Comparison of ENCODE assay signal across 13 cellular contexts in the genomic region with DNA sequence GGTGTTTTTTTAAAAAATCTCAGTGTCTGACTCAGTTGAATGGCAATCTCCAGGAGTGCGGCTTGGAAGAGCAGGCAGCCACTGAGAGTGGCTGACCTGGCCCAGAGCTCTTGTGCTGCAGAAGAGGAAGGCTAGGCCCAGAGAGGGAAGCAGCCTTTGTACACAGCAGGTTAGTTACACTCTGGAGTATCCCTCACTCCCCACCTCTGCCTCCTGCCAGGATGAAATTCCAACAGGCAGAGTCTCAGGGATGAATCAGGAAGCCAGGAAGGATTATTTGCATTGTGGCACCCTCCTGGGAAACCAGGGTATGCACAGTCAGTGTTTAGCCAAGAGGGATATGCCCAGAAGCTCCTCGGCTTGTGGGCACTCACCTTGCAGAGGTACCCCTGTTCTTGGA.
A peak's percentile ranks its signal among the peaks of the same experiment; 100 is the strongest.
DNase-seq lines count a peak whose midpoint lies in the region; TF ChIP-seq lines count a peak whose summit lies in the region.
"Had no signal": no experiment of that assay in that cellular context is flagged by ENCODE, and none has a peak within 500 bp of the region (broad histone marks: within the 10 kb centered on the region; RNA-seq: fewer than 3 reads in every experiment).

No MANE protein-coding gene starts in this region.

- no peak for TF ChIP-seq CTCF in GM20000 (IDR thresholded peaks at IDR 0.05; ENCODE audit: extremely low read depth, missing control alignments)

- DNase-seq in HT1080 (ENCODE audit: low read depth): peak; percentile 48
- DNase-seq in astrocyte of the hippocampus (ENCODE audit: low read depth, low spot score): peak; percentile 12
- peak; percentile 84 for DNase-seq in kidney tubule cell (ENCODE audit: low spot score)
- no peak for DNase-seq in NCI-H2081 (lab: John Stamatoyannopoulos, UW)
- DNase-seq in NCI-H526 treated with DMSO at 0.1 percent for 48 hours (lab: John Stamatoyannopoulos, UW): no peak
- no peak for DNase-seq in activated T-cell treated with anti-CD3 and anti-CD28 coated beads, Interleukin-2, amount 50 U/mL, for 48 hours
- DNase-seq in GM20000 (ENCODE audit: low spot score): no peak
- DNase-seq: CD8-positive, alpha-beta memory T cell; EL; NCI-H1048; NCI-H146; NCI-H2227 treated with DMSO at 0.1 percent for 48 hours; NCI-H748 treated with DMSO at 0.1 percent for 48 hours had no signal

Comparison
In these comparisons a context has a peak if more than half of its experiments do, and no peak if none do; other contexts are left out.
1. DNase-seq: peak in HT1080 (single experiment), astrocyte of the hippocampus (single experiment) and kidney tubule cell (single experiment); none in NCI-H2081 (0 of 2), NCI-H526 treated with DMSO at 0.1 percent for 48 hours (single experiment), activated T-cell treated with anti-CD3 and anti-CD28 coated beads, Interleukin-2, amount 50 U/mL, for 48 hours (0 of 2) and GM20000 (single experiment).